Comparison of ENCODE assay signal across 20 cellular contexts in genomic region chr7:22417841-22418240, GRCh38.
"Had no signal": no experiment of that assay in that cellular context is flagged by ENCODE, and none has a peak within 500 bp of the region (broad histone marks: within the 10 kb centered on the region; RNA-seq: fewer than 3 reads in every experiment).

No MANE protein-coding gene starts in this region.

- ATAC-seq: HepG2, Panc1, PC-3 had no signal

- H3K9me3 ChIP-seq: MG63 had no signal

- H3K27me3 ChIP-seq: MG63 had no signal

- H3K4me3 ChIP-seq: MG63 had no signal

- FAIRE-seq: HepG2 had no signal

- DNase-seq: KBM-7, MG63, NCI-H1092, NCI-H1105 treated with DMSO at 0.1 percent for 48 hours, NCI-H1417 treated with DMSO at 0.1 percent for 48 hours, NCI-H146, NCI-H1694 treated with DMSO at 0.1 percent for 48 hours, NCI-H1930, NCI-H2081, NCI-H2107, NCI-H226, NCI-H446, NCI-H510A, NCI-H69, NCI-H774, PC-3, SHP77 had no signal

- H3K27ac ChIP-seq: RWPE1 had no signal
